Comparison of ENCODE assay signal across 18 cellular contexts in genomic region chr18:70319185-70319584, GRCh38. TPM values are rescaled to one million over a fixed set of nuclear protein-coding genes. Genes with fewer than 3 reads are reported as not detected.
DNase-seq lines count a peak whose midpoint lies in the region; ATAC-seq and TF ChIP-seq lines count a peak whose summit lies in the region.
"Had no signal": no experiment of that assay in that cellular context is flagged by ENCODE, and none has a peak within 500 bp of the region (broad histone marks: within the 10 kb centered on the region; RNA-seq: fewer than 3 reads in every experiment).

No MANE protein-coding gene starts in this region.

- TF ChIP-seq POLR2A in Peyer's patch (IDR thresholded peaks at IDR 0.05) = no peak

- TF ChIP-seq CTCF in A673 (conservative IDR thresholded peaks at IDR 0.05; ENCODE audit: low read depth, low read length) = no peak
- no peak for TF ChIP-seq CTCF in Peyer's patch (IDR thresholded peaks at IDR 0.05)

- peaks cover 4% of the 10 kb centered on the region for H3K4me1 ChIP-seq in A673 (ENCODE audit: insufficient read depth, low read length, poor library complexity, severe bottlenecking)
- no peaks in the 10 kb centered on the region for H3K4me1 ChIP-seq in Peyer's patch
- H3K4me1 ChIP-seq: BE2C had no signal

- BruUV-seq in A673 (replicated peaks; lab: Mats Ljungman, UMichigan) = no TSS peak

- H3K4me3 ChIP-seq in A673 (ENCODE audit: low read depth, low read length, poor library complexity, severe bottlenecking) = no peak overlapping the region
- H3K4me3 ChIP-seq in Peyer's patch = no peak overlapping the region
- H3K4me3 ChIP-seq: BLaER1 treated with 17β-estradiol and CSF1 and Interleukin-3, amounts not matched to agents 10 nM and 100 nM; GM23338 had no signal

- CTCF ChIA-PET in A673 (lab: Charles Lee) (no interaction called here), HEK293T (lab: Yijun Ruan, JAX) (interaction anchor here (0.8 kb wide), 1 partner anchor 356 kb away, joined by 8 read pairs; no protein-coding TSS in a partner anchor)

- ATAC-seq in GM19467 (IDR thresholded peaks at IDR 0.05; ENCODE audit: unreplicated experiment) = no peak
- ATAC-seq: GM23338, HCT116 had no signal

- no peak overlapping the region for H3K27ac ChIP-seq in A673 (ENCODE audit: low read depth, low read length, poor library complexity, severe bottlenecking)
- no peak overlapping the region for H3K27ac ChIP-seq in Peyer's patch
- H3K27ac ChIP-seq: 22Rv1; BLaER1 treated with 17β-estradiol and CSF1 and Interleukin-3, amounts not matched to agents 10 nM and 100 nM had no signal

- intact Hi-C loops in A673 (cut with micrococcal nuclease; ENCODE audit: unreplicated experiment) = no loop called here

- H3K36me3 ChIP-seq in A673 (ENCODE audit: insufficient read depth, low read length, poor library complexity, severe bottlenecking) (no peaks in the 10 kb centered on the region), Peyer's patch (no peaks in the 10 kb centered on the region)
- H3K36me3 ChIP-seq: BE2C had no signal

- H3K27me3 ChIP-seq in A673 (replicated peaks; ENCODE audit: insufficient read depth, low read depth, low read length, poor library complexity) (no peaks in the 10 kb centered on the region), Peyer's patch (no peaks in the 10 kb centered on the region)
- H3K27me3 ChIP-seq: BE2C; BLaER1 treated with 17β-estradiol and CSF1 and Interleukin-3, amounts not matched to agents 10 nM and 100 nM had no signal

- POLR2A ChIA-PET in A673 (lab: Charles Lee; ENCODE audit: low non-redundant PET) = interaction anchor here (0.6 kb wide), 1 partner anchor 936 kb away, joined by 18 read pairs; no protein-coding TSS in a partner anchor
- POLR2A ChIA-PET in HEK293T (lab: Yijun Ruan, JAX) = no interaction called here

- DNase-seq in A673 (ENCODE audit: low spot score) = peak; percentile 48
- no peak for DNase-seq in HEK293T (ENCODE audit: extremely low spot score)
- peak; percentile 62 for DNase-seq in amniotic epithelial cell (ENCODE audit: low read depth)
- no peak for DNase-seq in Peyer's patch
- no peak for DNase-seq in hippocampal formation (lab: John Stamatoyannopoulos, UW)
- DNase-seq: ACHN; AML-193; BE2C; CD4-positive, alpha-beta T cell; CD8-positive, alpha-beta memory T cell; DMS153; DND-41; H9 had no signal

- no peaks in the 10 kb centered on the region for H3K9me3 ChIP-seq in A673 (ENCODE audit: low read depth, low read length, poor library complexity, severe bottlenecking)
- no peaks in the 10 kb centered on the region for H3K9me3 ChIP-seq in Peyer's patch
- H3K9me3 ChIP-seq: BE2C had no signal

TF ChIP-seq in HEK293T, 16 proteins besides CTCF, POLR2A, EP300 and RAD21:
- TF ChIP-seq ELF4 (IDR thresholded peaks at IDR 0.05) (no peak), SP1 (IDR thresholded peaks at IDR 0.05) (no peak), FOXA1 (IDR thresholded peaks at IDR 0.05) (no peak), ZNF384 (IDR thresholded peaks at IDR 0.05) (no peak), L3MBTL2 (conservative IDR thresholded peaks at IDR 0.05) (no peak), NFRKB (IDR thresholded peaks at IDR 0.05) (no peak), PKNOX1 (IDR thresholded peaks at IDR 0.05) (peak; percentile 85), CTBP1 (IDR thresholded peaks at IDR 0.05; ENCODE audit: borderline replicate concordance) (peak; percentile 71; the same call in 1 of the 2 replicates), TARDBP (IDR thresholded peaks at IDR 0.05) (no peak), FOXK2 (IDR thresholded peaks at IDR 0.05) (no peak), BHLHE40 (IDR thresholded peaks at IDR 0.05; ENCODE audit: borderline replicate concordance) (no peak), ARNT (IDR thresholded peaks at IDR 0.05) (no peak), FOXM1 (IDR thresholded peaks at IDR 0.05; ENCODE audit: borderline replicate concordance) (no peak), LEF1 (IDR thresholded peaks at IDR 0.05; ENCODE audit: borderline replicate concordance) (no peak)
TF ChIP-seq in HEK293T: peak in this region for 2.

RNA-seq across cellular contexts. Expression of gene SOCS6, which starts 30.3 kb away (rescaled TPM):
- total RNA-seq in A673 (2021) = 15.5 and 20.1 TPM in 2 replicates
- total RNA-seq in Peyer's patch = 10 to 100 TPM; 38.8 to 60.1 (median 41.1) TPM

Comparison
In these comparisons a context has a peak if more than half of its experiments do, and no peak if none do; other contexts are left out.
1. DNase-seq: peak in A673 (single experiment) and amniotic epithelial cell (single experiment); none in HEK293T (single experiment), Peyer's patch (0 of 3) and hippocampal formation (0 of 2).